ENCODE assay signal across 8 cellular contexts in the genomic region with DNA sequence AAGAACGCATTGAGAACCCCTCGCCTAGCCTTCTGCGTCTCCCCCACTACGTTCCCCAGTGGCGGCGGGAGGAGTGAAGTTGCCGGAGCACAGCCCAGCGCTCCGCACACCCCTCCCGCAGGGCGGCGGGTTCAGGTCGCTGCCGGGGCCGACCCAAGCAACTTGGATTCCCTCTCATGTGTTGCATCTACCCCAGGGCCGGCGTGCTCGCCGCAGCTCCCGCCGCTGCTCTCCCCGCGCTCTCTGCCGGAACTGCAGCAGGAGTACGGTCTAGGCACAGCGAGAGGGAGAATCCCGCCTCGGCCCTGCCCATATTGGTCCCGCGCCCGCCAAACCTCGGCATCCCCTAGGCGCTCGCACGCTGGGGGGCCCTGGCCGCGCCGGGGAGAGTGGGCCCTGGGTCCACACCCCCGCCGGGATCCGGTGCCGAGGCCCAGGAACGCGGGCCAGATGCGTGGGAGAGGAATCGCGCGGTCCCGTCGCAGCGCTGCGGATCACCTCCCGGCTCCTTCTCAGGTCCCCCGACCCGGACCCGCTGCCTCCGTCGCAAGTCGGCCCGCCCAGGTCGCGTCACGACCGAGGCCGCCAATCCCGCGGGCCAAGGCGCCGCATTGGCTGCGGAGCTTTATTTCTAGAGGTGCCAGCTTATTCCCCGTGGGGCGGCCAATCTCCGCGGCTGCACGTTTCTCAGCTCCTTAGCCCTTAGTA. TPM values are rescaled to one million over a fixed set of nuclear protein-coding genes. Genes with fewer than 3 reads are reported as not detected.
DNase-seq lines count a peak whose midpoint lies in the region; ATAC-seq and TF ChIP-seq lines count a peak whose summit lies in the region.

No MANE protein-coding gene starts in this region.

- no peaks in the 10 kb centered on the region for H3K9me3 ChIP-seq in Karpas-422 (ENCODE audit: low read length)
- H3K9me3 ChIP-seq in SJCRH30 (replicated peaks): no peaks in the 10 kb centered on the region
- H3K9me3 ChIP-seq in thymus (ENCODE audit: control insufficient read depth): no peaks in the 10 kb centered on the region

- H3K9ac ChIP-seq in Karpas-422 (ENCODE audit: low read length): peak overlapping the region; percentile 85

- under 1% methylated on average over 75 of the region's 75 CpGs for WGBS in thymus

- peak overlapping the region; percentile 92 for H3K4me2 ChIP-seq in Karpas-422 (ENCODE audit: low read depth, low read length, poor library complexity, severe bottlenecking)

- H3K27ac Mint-ChIP-seq in activated naive CD4-positive, alpha-beta T cell treated with anti-CD3 and anti-CD28 coated beads, Interleukin-2, amount 50 U/mL, for 24 hours: peak overlapping the region; percentile 99
- H3K27ac Mint-ChIP-seq in glutamatergic neuron (ENCODE audit: unreplicated experiment) (no peak overlapping the region), osteocyte (ENCODE audit: unreplicated experiment) (peak overlapping the region; percentile 92)

- H3K36me3 ChIP-seq in Karpas-422 (ENCODE audit: insufficient read depth, low read length): peaks cover 4% of the 10 kb centered on the region; the same call in 1 of the 2 replicates
- peaks cover 16% of the 10 kb centered on the region for H3K36me3 ChIP-seq in SJCRH30
- H3K36me3 ChIP-seq in thymus (ENCODE audit: control insufficient read depth, insufficient read depth): no peaks in the 10 kb centered on the region

- H3K9me3 Mint-ChIP-seq in activated naive CD4-positive, alpha-beta T cell treated with anti-CD3 and anti-CD28 coated beads, Interleukin-2, amount 50 U/mL, for 24 hours: no peaks in the 10 kb centered on the region
- H3K9me3 Mint-ChIP-seq in glutamatergic neuron (ENCODE audit: unreplicated experiment) (no peaks in the 10 kb centered on the region), osteocyte (ENCODE audit: unreplicated experiment) (no peaks in the 10 kb centered on the region)

- peak overlapping the region; percentile 99 for H3K4me3 Mint-ChIP-seq in activated naive CD4-positive, alpha-beta T cell treated with anti-CD3 and anti-CD28 coated beads, Interleukin-2, amount 50 U/mL, for 24 hours
- H3K4me3 Mint-ChIP-seq in glutamatergic neuron (ENCODE audit: unreplicated experiment): peak overlapping the region; percentile 91
- peak overlapping the region; percentile 96 for H3K4me3 Mint-ChIP-seq in osteocyte (ENCODE audit: unreplicated experiment)

- ATAC-seq in GM21786 (IDR thresholded peaks at IDR 0.05; ENCODE audit: unreplicated experiment): peak; percentile 23

- H3K27ac ChIP-seq in Karpas-422 (ENCODE audit: low read length): peak overlapping the region; percentile 95
- peak overlapping the region; percentile 88 for H3K27ac ChIP-seq in SJCRH30
- H3K27ac ChIP-seq in thymus (ENCODE audit: low read depth): peak overlapping the region; percentile 77

- H3K27me3 Mint-ChIP-seq in activated naive CD4-positive, alpha-beta T cell treated with anti-CD3 and anti-CD28 coated beads, Interleukin-2, amount 50 U/mL, for 24 hours: no peaks in the 10 kb centered on the region
- peaks cover 7% of the 10 kb centered on the region for H3K27me3 Mint-ChIP-seq in glutamatergic neuron (ENCODE audit: unreplicated experiment)
- H3K27me3 Mint-ChIP-seq in osteocyte (ENCODE audit: unreplicated experiment): peaks cover under 1% of the 10 kb centered on the region

- peak; percentile 88 for DNase-seq in Daoy (ENCODE audit: low read depth)
- peak; percentile 96 for DNase-seq in Karpas-422
- DNase-seq in SJCRH30: peak; percentile 85 to 89
- peak; percentile 86 for DNase-seq in glutamatergic neuron
- DNase-seq in osteocyte (ENCODE audit: extremely low spot score, unreplicated experiment): peak; percentile 91

- peak overlapping the region; percentile 83 for H3K4me3 ChIP-seq in Karpas-422 (ENCODE audit: low read length)
- H3K4me3 ChIP-seq in SJCRH30: peak overlapping the region; percentile 92
- peak overlapping the region; percentile 80 for H3K4me3 ChIP-seq in thymus (ENCODE audit: low read length)

- H3K27me3 ChIP-seq in Karpas-422 (ENCODE audit: low read length) (no peaks in the 10 kb centered on the region), SJCRH30 (no peaks in the 10 kb centered on the region), thymus (ENCODE audit: control insufficient read depth, insufficient read depth) (peaks cover 12% of the 10 kb centered on the region)

- H3K36me3 Mint-ChIP-seq in activated naive CD4-positive, alpha-beta T cell treated with anti-CD3 and anti-CD28 coated beads, Interleukin-2, amount 50 U/mL, for 24 hours: peaks cover 1% of the 10 kb centered on the region
- H3K36me3 Mint-ChIP-seq in glutamatergic neuron (ENCODE audit: unreplicated experiment) (no peaks in the 10 kb centered on the region), osteocyte (ENCODE audit: unreplicated experiment) (peaks cover 1% of the 10 kb centered on the region)

- peaks cover 38% of the 10 kb centered on the region for H3K4me1 Mint-ChIP-seq in activated naive CD4-positive, alpha-beta T cell treated with anti-CD3 and anti-CD28 coated beads, Interleukin-2, amount 50 U/mL, for 24 hours
- no peaks in the 10 kb centered on the region for H3K4me1 Mint-ChIP-seq in glutamatergic neuron (ENCODE audit: low read depth, unreplicated experiment)
- peaks cover 29% of the 10 kb centered on the region for H3K4me1 Mint-ChIP-seq in osteocyte (ENCODE audit: unreplicated experiment)

- H3K9me2 ChIP-seq in Karpas-422 (replicated peaks; ENCODE audit: insufficient read depth, low read length): no peaks in the 10 kb centered on the region

- TF ChIP-seq CTCF in glutamatergic neuron (IDR thresholded peaks at IDR 0.05; ENCODE audit: partially characterized antibody, unreplicated experiment) (no peak), osteocyte (IDR thresholded peaks at IDR 0.05) (no peak)

- peaks cover 49% of the 10 kb centered on the region for H3K79me2 ChIP-seq in Karpas-422 (ENCODE audit: low read length)

- H3K4me1 ChIP-seq in Karpas-422 (ENCODE audit: low read length) (peaks cover 44% of the 10 kb centered on the region), SJCRH30 (no peaks in the 10 kb centered on the region), thymus (ENCODE audit: control insufficient read depth, insufficient read depth, low read length) (peaks cover 19% of the 10 kb centered on the region)

- peaks cover 7% of the 10 kb centered on the region; the same call in 1 of the 2 replicates for H4K20me1 ChIP-seq in Karpas-422 (ENCODE audit: insufficient read depth, low read depth, low read length)

- H2AFZ ChIP-seq in Karpas-422 (ENCODE audit: low read length): peak overlapping the region; percentile 57

RNA-seq across cellular contexts. Expression of a gene that starts 0.6 kb away (rescaled TPM):
- 38.4 and 69.3 TPM in 2 replicates for total RNA-seq in Daoy (2014; rRNA removed; shearing (Covaris generic))
- total RNA-seq in Karpas-422 (2014; rRNA removed; shearing (Covaris generic); ENCODE audit: low replicate concordance): 76.0 and 158 TPM in 2 replicates
- total RNA-seq in SJCRH30 (2014; rRNA removed; shearing (Covaris generic)): 74.0 and 86.3 TPM in 2 replicates
- total RNA-seq in glutamatergic neuron (ENCODE audit: unreplicated experiment): 4.3 TPM
- 23.0 and 23.1 TPM in 2 replicates for total RNA-seq in osteocyte
- 89.2 TPM for polyA plus RNA-seq in thymus

Comparison
In these comparisons a context has a peak if more than half of its experiments do, and no peak if none do; other contexts are left out.
1. Peak in every context shown above with its lines: DNase-seq, ATAC-seq, H3K4me3 ChIP-seq and H3K27ac ChIP-seq.